11 cellular contexts compared by ENCODE assay signal in genomic region chr14:100104006-100104352, GRCh38. TPM values are rescaled to one million over a fixed set of nuclear protein-coding genes. Genes with fewer than 3 reads are reported as not detected.
DNase-seq lines count a peak whose midpoint lies in the region; ATAC-seq and TF ChIP-seq lines count a peak whose summit lies in the region.
"Had no signal": no experiment of that assay in that cellular context is flagged by ENCODE, and none has a peak within 500 bp of the region (broad histone marks: within the 10 kb centered on the region; RNA-seq: fewer than 3 reads in every experiment).

No MANE protein-coding gene starts in this region.

- peak overlapping the region; percentile 69 for H3K4me3 Mint-ChIP-seq in activated T-cell treated with anti-CD3 and anti-CD28 coated beads, Interleukin-2, amount 50 U/mL, for 24 hours
- peak overlapping the region; percentile 2 for H3K4me3 Mint-ChIP-seq in activated B cell treated with CpG ODN at 0.5 μM for 24 hours
- peak overlapping the region; percentile 78 to 79 for H3K4me3 Mint-ChIP-seq in stimulated activated naive CD8-positive, alpha-beta T cell treated with anti-CD3 and anti-CD28 coated beads, Interleukin-15, amount 100 ng/mL, for 72 hours
- H3K4me3 Mint-ChIP-seq: GM23338 had no signal

- H3K36me3 ChIP-seq in esophagus squamous epithelium, result peaks cover 0 to 5% (median 0%) of the 10 kb centered on the region in 3 donors

- POLR2A ChIA-PET in activated B cell treated with CpG ODN at 0.5 μM for 24 hours (lab: Charles Lee), result interaction anchor here (1.7 kb wide), 1 partner anchor 22 kb away, joined by 10 read pairs; no protein-coding TSS in a partner anchor

- no peak for DNase-seq in activated T-cell treated with anti-CD3 and anti-CD28 coated beads, Interleukin-2, amount 50 U/mL, for 24 hours
- no peak for DNase-seq in activated T-cell treated with anti-CD3 and anti-CD28 coated beads for 4 hours
- DNase-seq in activated B cell treated with CpG ODN at 0.5 μM for 24 hours, result no peak
- DNase-seq in esophagus squamous epithelium (lab: John Stamatoyannopoulos, UW), result no peak
- no peak for DNase-seq in stimulated activated naive CD8-positive, alpha-beta T cell treated with anti-CD3 and anti-CD28 coated beads, Interleukin-15, amount 100 ng/mL, for 72 hours
- DNase-seq in NCI-H1105 (lab: John Stamatoyannopoulos, UW), result no peak
- DNase-seq in KG1 (lab: John Stamatoyannopoulos, UW), result no peak
- DNase-seq: NCI-H2171 had no signal

- peaks cover 92% of the 10 kb centered on the region for H3K4me1 Mint-ChIP-seq in activated T-cell treated with anti-CD3 and anti-CD28 coated beads, Interleukin-2, amount 50 U/mL, for 24 hours (ENCODE audit: low read depth)
- H3K4me1 Mint-ChIP-seq in activated B cell treated with CpG ODN at 0.5 μM for 24 hours, result peaks cover 57% of the 10 kb centered on the region
- H3K4me1 Mint-ChIP-seq in stimulated activated naive CD8-positive, alpha-beta T cell treated with anti-CD3 and anti-CD28 coated beads, Interleukin-15, amount 100 ng/mL, for 72 hours, result peaks cover 100% of the 10 kb centered on the region

- no peaks in the 10 kb centered on the region for H3K27me3 Mint-ChIP-seq in activated T-cell treated with anti-CD3 and anti-CD28 coated beads, Interleukin-2, amount 50 U/mL, for 24 hours
- H3K27me3 Mint-ChIP-seq in activated B cell treated with CpG ODN at 0.5 μM for 24 hours, result no peaks in the 10 kb centered on the region
- no peaks in the 10 kb centered on the region for H3K27me3 Mint-ChIP-seq in stimulated activated naive CD8-positive, alpha-beta T cell treated with anti-CD3 and anti-CD28 coated beads, Interleukin-15, amount 100 ng/mL, for 72 hours

- TF ChIP-seq POLR2A in esophagus squamous epithelium (IDR thresholded peaks at IDR 0.05), result no peak

- H3K4me3 ChIP-seq in esophagus squamous epithelium, result no peak overlapping the region
- H3K4me3 ChIP-seq: GM23338, smooth muscle cell had no signal

- peak overlapping the region in 3 of 4 donors; percentile 42 to 72 (median 51) for H3K27ac ChIP-seq in esophagus squamous epithelium

- no peaks in the 10 kb centered on the region for H3K27me3 ChIP-seq in esophagus squamous epithelium

- H3K4me1 ChIP-seq in esophagus squamous epithelium, result peaks cover 20 to 91% (median 62%) of the 10 kb centered on the region in 3 donors

- no peak for TF ChIP-seq CTCF in activated B cell treated with CpG ODN at 0.5 μM for 24 hours (IDR thresholded peaks at IDR 0.05)
- TF ChIP-seq CTCF in esophagus squamous epithelium (IDR thresholded peaks at IDR 0.05), result no peak

- peak overlapping the region; percentile 93 for H3K27ac Mint-ChIP-seq in activated T-cell treated with anti-CD3 and anti-CD28 coated beads, Interleukin-2, amount 50 U/mL, for 24 hours
- H3K27ac Mint-ChIP-seq in activated B cell treated with CpG ODN at 0.5 μM for 24 hours, result peak overlapping the region; percentile 89
- peak overlapping the region; percentile 91 to 95 for H3K27ac Mint-ChIP-seq in stimulated activated naive CD8-positive, alpha-beta T cell treated with anti-CD3 and anti-CD28 coated beads, Interleukin-15, amount 100 ng/mL, for 72 hours

- H3K9me3 Mint-ChIP-seq in activated T-cell treated with anti-CD3 and anti-CD28 coated beads, Interleukin-2, amount 50 U/mL, for 24 hours, result no peaks in the 10 kb centered on the region
- H3K9me3 Mint-ChIP-seq in activated B cell treated with CpG ODN at 0.5 μM for 24 hours, result no peaks in the 10 kb centered on the region
- no peaks in the 10 kb centered on the region for H3K9me3 Mint-ChIP-seq in stimulated activated naive CD8-positive, alpha-beta T cell treated with anti-CD3 and anti-CD28 coated beads, Interleukin-15, amount 100 ng/mL, for 72 hours
- H3K9me3 Mint-ChIP-seq: GM23338 had no signal

- 46 to 82% methylated on average over 2 to 4 of the region's 4 CpGs for WGBS in esophagus squamous epithelium, 2 donors

- no peaks in the 10 kb centered on the region for H3K9me3 ChIP-seq in esophagus squamous epithelium

- CTCF ChIA-PET in activated B cell treated with CpG ODN at 0.5 μM for 24 hours (lab: Charles Lee), result interaction anchor here (1.0 to 9.7 kb wide), 6 partner anchors 21 to 121 kb away, joined by 3 to 117 read pairs (median 10); partner anchors contain the start of gene EVL

- H3K36me3 Mint-ChIP-seq in activated T-cell treated with anti-CD3 and anti-CD28 coated beads, Interleukin-2, amount 50 U/mL, for 24 hours (ENCODE audit: low read depth), result peaks cover 85% of the 10 kb centered on the region
- H3K36me3 Mint-ChIP-seq in activated B cell treated with CpG ODN at 0.5 μM for 24 hours (ENCODE audit: low read depth), result peaks cover 90% of the 10 kb centered on the region

- intact Hi-C loops in activated B cell treated with CpG ODN at 0.5 μM for 24 hours (cut with micrococcal nuclease), result no loop called here
- intact Hi-C loops in esophagus squamous epithelium (cut with DNase I), result loop anchor here (10.0 kb wide), 1 partner anchor 49 kb away; no protein-coding TSS in a partner anchor

- peak; percentile 12 for ATAC-seq in activated B cell treated with CpG ODN at 0.5 μM for 24 hours (ENCODE audit: low read depth)
- no peak for ATAC-seq in stimulated activated naive CD8-positive, alpha-beta T cell treated with anti-CD3 and anti-CD28 coated beads, Interleukin-15, amount 100 ng/mL, for 72 hours
- no peak for ATAC-seq in HG03159 (IDR thresholded peaks at IDR 0.05; ENCODE audit: unreplicated experiment)
- ATAC-seq: GM23338 had no signal

RNA-seq across cellular contexts. Expression of gene EVL, which starts 38.8 kb away (rescaled TPM):
- total RNA-seq in activated B cell treated with CpG ODN at 0.5 μM for 24 hours (229 and 272 TPM in 2 replicates), esophagus squamous epithelium (10 to 100 TPM; 20.0 to 61.2 (median 25.8) TPM)

RNA-seq across cellular contexts. Expression of gene DEGS2, which starts 55.5 kb away (rescaled TPM):
- total RNA-seq in activated B cell treated with CpG ODN at 0.5 μM for 24 hours (1.3 and 2.5 TPM in 2 replicates), esophagus squamous epithelium (100 to 1,000 TPM in 1 of 4 donors, 10 to 100 TPM in 3; 23.8 to 116 (median 27.3) TPM)

Comparison
In these comparisons a context has a peak if more than half of its experiments do, and no peak if none do; other contexts are left out.
1. H3K4me3 Mint-ChIP-seq: peak in every context shown above with its lines; median percentile 78 in stimulated activated naive CD8-positive, alpha-beta T cell treated with anti-CD3 and anti-CD28 coated beads, Interleukin-15, amount 100 ng/mL, for 72 hours; 69 in activated T-cell treated with anti-CD3 and anti-CD28 coated beads, Interleukin-2, amount 50 U/mL, for 24 hours; 2 in activated B cell treated with CpG ODN at 0.5 μM for 24 hours.